Comparison of ENCODE assay signal across 8 cellular contexts in genomic region chr22:38317995-38318715, GRCh38. TPM values are rescaled to one million over a fixed set of nuclear protein-coding genes. Genes with fewer than 3 reads are reported as not detected.
DNase-seq lines count a peak whose midpoint lies in the region; ATAC-seq, FAIRE-seq and TF ChIP-seq lines count a peak whose summit lies in the region.

No MANE protein-coding gene starts in this region.

- no peaks in the 10 kb centered on the region for H3K9me3 ChIP-seq in endothelial cell of umbilical vein (replicated peaks; ENCODE audit: control insufficient read depth, insufficient read depth, low read length)
- no peaks in the 10 kb centered on the region for H3K9me3 ChIP-seq in mucosa of descending colon

- peak overlapping the region; percentile 77 for H3K27ac ChIP-seq in endothelial cell of umbilical vein (ENCODE audit: insufficient read depth, low read depth, low read length)

- H3K36me3 ChIP-seq in endothelial cell of umbilical vein (ENCODE audit: control insufficient read depth in 2 of 2, extremely low read depth in 1 of 2, insufficient read depth in 2 of 2, low read length in 2 of 2) (peaks cover 0 to 2% of the 10 kb centered on the region in 2 experiments), mucosa of descending colon (ENCODE audit: low read depth) (no peaks in the 10 kb centered on the region)

- H3K4me2 ChIP-seq in endothelial cell of umbilical vein (ENCODE audit: insufficient read depth, low read length) = peak overlapping the region; percentile 68

- H3K27me3 ChIP-seq in endothelial cell of umbilical vein (ENCODE audit: control insufficient read depth in 2 of 2, insufficient read depth in 2 of 2, low read length in 2 of 2) = no peaks in the 10 kb centered on the region

- H3K4me1 ChIP-seq in endothelial cell of umbilical vein (ENCODE audit: control insufficient read depth, extremely low read depth, insufficient read depth, low read length) (peaks cover 37% of the 10 kb centered on the region), mucosa of descending colon (ENCODE audit: low read depth) (peaks cover 20% of the 10 kb centered on the region)

- intact Hi-C loops in endothelial cell of umbilical vein (cut with micrococcal nuclease) = loop anchor here (1.0 to 5.0 kb wide), 3 partner anchors 35 to 101 kb away; no protein-coding TSS in a partner anchor
- intact Hi-C loops in mucosa of descending colon (cut with DNase I, micrococcal nuclease) = no loop called here

- H2AFZ ChIP-seq in endothelial cell of umbilical vein (ENCODE audit: low read depth, low read length) = peak overlapping the region; percentile 71

- no TSS peak for BruUV-seq in endothelial cell of umbilical vein (replicated peaks; lab: Mats Ljungman, UMichigan)

- H3K9me1 ChIP-seq in endothelial cell of umbilical vein (replicated peaks; ENCODE audit: control insufficient read depth, extremely low read depth, insufficient read depth, low read length) = no peaks in the 10 kb centered on the region

- H3K79me2 ChIP-seq in endothelial cell of umbilical vein (ENCODE audit: control insufficient read depth, insufficient read depth, low read length) = peaks cover 38% of the 10 kb centered on the region

- TF ChIP-seq CTCF in endothelial cell of umbilical vein (IDR thresholded peaks at IDR 0.05; ENCODE audit: extremely low read depth in 1 of 2, insufficient read depth in 1 of 2, low read depth in 1 of 2, low read length in 2 of 2) = no peak
- no peak for TF ChIP-seq CTCF in mucosa of descending colon (IDR thresholded peaks at IDR 0.05)

- DNase-seq in COLO829 (ENCODE audit: low spot score) = peak; percentile 94
- DNase-seq in HuH-7 (ENCODE audit: low spot score) = peak; percentile 89
- DNase-seq in SW 1271 (lab: John Stamatoyannopoulos, UW) = peak; percentile 84 to 85
- peak; percentile 83 for DNase-seq in endothelial cell of umbilical vein (ENCODE audit: low read depth, low spot score)
- peak; percentile 82 to 87 (median 85) for DNase-seq in mucosa of descending colon
- DNase-seq in urothelium cell line (ENCODE audit: low spot score) = peak; percentile 92
- no peak for DNase-seq in NCI-H2107 (lab: John Stamatoyannopoulos, UW)

- H4K20me1 ChIP-seq in endothelial cell of umbilical vein (replicated peaks; ENCODE audit: control insufficient read depth, extremely low read depth, insufficient read depth, low read length) = peaks cover under 1% of the 10 kb centered on the region

- FAIRE-seq in endothelial cell of umbilical vein (lab: Jason Lieb, UNC) (peak; percentile 99), urothelium cell line (lab: Jason Lieb, UNC) (no peak)

- H3K9ac ChIP-seq in endothelial cell of umbilical vein (replicated peaks; ENCODE audit: extremely low read depth, insufficient read depth, low read length) = peak overlapping the region; percentile 54

- ATAC-seq in mucosa of descending colon = peak; percentile 83
- no peak for ATAC-seq in GM21786 (IDR thresholded peaks at IDR 0.05; ENCODE audit: unreplicated experiment)

- CTCF ChIA-PET in endothelial cell of umbilical vein (lab: Charles Lee) = interaction anchor here (0.7 to 0.9 kb wide), 3 partner anchors 23 to 266 kb away, joined by 3 to 8 read pairs (median 3); no protein-coding TSS in a partner anchor

- peak; percentile 73 for TF ChIP-seq POLR2A in endothelial cell of umbilical vein (IDR thresholded peaks at IDR 0.05; ENCODE audit: low read depth, low read length)

- H3K4me3 ChIP-seq in endothelial cell of umbilical vein (replicated peaks in 1 of 3; ENCODE audit: insufficient read depth in 1 of 3, low read depth in 1 of 3, low read length in 3 of 3) (peak overlapping the region in 1 of 3 experiments; percentile 29), mucosa of descending colon (no peak overlapping the region)

- POLR2A ChIA-PET in endothelial cell of umbilical vein (lab: Charles Lee) = interaction anchor here (0.7 to 1.1 kb wide), 3 partner anchors 9 to 382 kb away, joined by 3 to 7 read pairs (median 3); no protein-coding TSS in a partner anchor

- dilution Hi-C loops in endothelial cell of umbilical vein (cut with MboI; ENCODE audit: extremely low pct_ligation_motif_present, low sequenced_read_pairs) = no loop called here

TF ChIP-seq in endothelial cell of umbilical vein, 7 proteins besides CTCF, POLR2A, EP300 and RAD21:
- peak; percentile 79 for TF ChIP-seq MAX (IDR thresholded peaks at IDR 0.05; ENCODE audit: insufficient read depth, insufficient read length)
- TF ChIP-seq POLR2AphosphoS5 (IDR thresholded peaks at IDR 0.05; ENCODE audit: insufficient read depth, low read depth, low read length) = peak; percentile 89
- TF ChIP-seq EZH2 (IDR thresholded peaks at IDR 0.05; ENCODE audit: borderline replicate concordance, low read depth, low read length, severe bottlenecking) = no peak
- TF ChIP-seq FOS (IDR thresholded peaks at IDR 0.05; ENCODE audit: borderline replicate concordance, insufficient read depth, low read length) = peak; percentile 69
- no peak for TF ChIP-seq JUN (IDR thresholded peaks at IDR 0.05; ENCODE audit: borderline replicate concordance, insufficient read depth, insufficient read length, low read depth)
- no peak for TF ChIP-seq GATA2 (IDR thresholded peaks at IDR 0.05; ENCODE audit: insufficient read depth, insufficient read length, low read depth, low read length)
- peak; percentile 90 for TF ChIP-seq MYC (IDR thresholded peaks at IDR 0.05; ENCODE audit: low read depth, low read length)

RNA-seq across cellular contexts. Expression of gene CSNK1E, which starts 0.9 kb away (rescaled TPM):
- total RNA-seq in endothelial cell of umbilical vein (261 and 262 TPM in 2 replicates), mucosa of descending colon (100 to 1,000 TPM in 1 of 3 donors, 10 to 100 TPM in 2; 87.8 to 100 (median 89.8) TPM)
- 259 and 277 TPM in 2 replicates for polyA plus RNA-seq in endothelial cell of umbilical vein
- 219 and 257 TPM in 2 replicates for polyA plus RNA-seq in endothelial cell of umbilical vein (2011; cell fraction: cytosol; rRNA removed)
- polyA plus RNA-seq in endothelial cell of umbilical vein (2011; cell fraction: nucleus; rRNA removed) = 481 and 548 TPM in 2 replicates
- 120 and 135 TPM in 2 replicates for polyA plus RNA-seq in endothelial cell of umbilical vein (2012)
- polyA minus RNA-seq in endothelial cell of umbilical vein = 225 and 233 TPM in 2 replicates
- polyA minus RNA-seq in endothelial cell of umbilical vein (2011; cell fraction: cytosol; rRNA and poly(A)+ RNA removed) = 116 TPM
- 119 and 139 TPM in 2 replicates for polyA minus RNA-seq in endothelial cell of umbilical vein (2011; cell fraction: nucleus; rRNA and poly(A)+ RNA removed)

RNA-seq across cellular contexts. Expression of gene TMEM184B, which starts 45.3 kb away (rescaled TPM):
- total RNA-seq in endothelial cell of umbilical vein = 96.6 and 99.8 TPM in 2 replicates
- 72.5 and 88.8 TPM in 2 replicates for polyA plus RNA-seq in endothelial cell of umbilical vein
- 51.8 and 64.2 TPM in 2 replicates for polyA plus RNA-seq in endothelial cell of umbilical vein (2011; cell fraction: cytosol; rRNA removed)
- 67.8 and 78.0 TPM in 2 replicates for polyA plus RNA-seq in endothelial cell of umbilical vein (2011; cell fraction: nucleus; rRNA removed)
- polyA plus RNA-seq in endothelial cell of umbilical vein (2012) = 63.0 and 73.8 TPM in 2 replicates
- polyA minus RNA-seq in endothelial cell of umbilical vein = 54.4 and 68.6 TPM in 2 replicates
- polyA minus RNA-seq in endothelial cell of umbilical vein (2011; cell fraction: cytosol; rRNA and poly(A)+ RNA removed) = 21.9 TPM
- polyA minus RNA-seq in endothelial cell of umbilical vein (2011; cell fraction: nucleus; rRNA and poly(A)+ RNA removed) = 30.2 and 34.5 TPM in 2 replicates
- 10 to 100 TPM; 35.9 to 63.1 (median 38.2) TPM for total RNA-seq in mucosa of descending colon
